16 cellular contexts compared by ENCODE assay signal in the genomic region with DNA sequence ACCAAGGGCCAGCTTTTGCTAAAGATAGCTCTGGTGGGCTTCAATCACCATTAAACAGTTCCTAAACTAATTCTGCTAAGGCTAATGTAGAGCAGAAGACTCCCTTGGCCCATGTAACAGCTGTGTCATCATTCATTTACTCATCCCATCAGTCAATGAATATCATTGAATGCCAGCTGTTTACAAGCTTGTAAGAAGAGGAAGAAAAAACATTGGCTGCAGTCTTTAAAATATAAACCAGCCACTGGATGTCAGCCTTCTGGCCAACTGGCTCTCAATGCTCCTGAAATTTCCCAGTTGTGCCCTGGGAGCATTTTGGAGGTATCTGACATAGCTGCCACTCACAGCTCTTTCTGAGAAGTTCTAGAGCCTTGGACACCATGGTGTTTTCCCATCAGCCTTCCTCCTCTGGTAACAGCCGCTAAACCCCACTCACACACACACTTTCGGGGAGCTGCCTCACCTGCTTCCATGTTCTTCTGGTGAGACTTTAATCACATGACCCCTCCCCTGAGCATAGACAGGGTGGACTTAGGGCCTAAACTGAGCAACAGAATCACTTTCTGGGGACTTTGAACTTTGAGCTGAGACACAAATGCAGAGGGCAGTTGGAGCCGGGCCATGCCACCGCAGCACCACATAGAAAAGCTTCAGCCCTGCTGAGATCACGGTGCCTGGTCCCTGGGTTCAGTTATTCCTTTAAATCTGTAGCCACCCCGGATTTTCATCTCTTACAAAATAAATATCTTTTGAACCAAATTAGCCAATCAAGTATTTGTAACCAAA. TPM values are rescaled to one million over a fixed set of nuclear protein-coding genes. Genes with fewer than 3 reads are reported as not detected.
DNase-seq lines count a peak whose midpoint lies in the region; ATAC-seq, FAIRE-seq and TF ChIP-seq lines count a peak whose summit lies in the region.
"Had no signal": no experiment of that assay in that cellular context is flagged by ENCODE, and none has a peak within 500 bp of the region (broad histone marks: within the 10 kb centered on the region; RNA-seq: fewer than 3 reads in every experiment).

No MANE protein-coding gene starts in this region.

- TF ChIP-seq RAD21 in K562 (CRISPR knock-in tag; conservative IDR thresholded peaks at IDR 0.05 in 1 of 2, IDR thresholded peaks at IDR 0.05 in 1 of 2) = 0 out of 4 replicates have a peak, but pooled peaks of 1 of the 2 experiments have one; percentile 6

- H3K36me3 ChIP-seq in K562 (ENCODE audit: control insufficient read depth, insufficient read depth, low read length) (no peaks in the 10 kb centered on the region), mesenchymal stem cell (ENCODE audit: control insufficient read depth in 1 of 2, insufficient read depth in 2 of 2, low read depth in 1 of 2, low read length in 2 of 2) (no peaks in the 10 kb centered on the region)
- H3K36me3 ChIP-seq: left lung had no signal

- POLR2A ChIA-PET in K562 (lab: Yijun Ruan, JAX) = no interaction called here

- ATAC-seq in K562 (no peak), HG03442 (IDR thresholded peaks at IDR 0.05; ENCODE audit: unreplicated experiment) (no peak), GM21447 (IDR thresholded peaks at IDR 0.05; ENCODE audit: unreplicated experiment) (no peak)
- ATAC-seq: activated naive CD4-positive, alpha-beta T cell treated with anti-CD3 and anti-CD28 coated beads, Interleukin-2, amount 50 U/mL, for 72 hours; left lung; right cardiac atrium; stimulated activated memory B cell treated with anti-CD40 and anti-IgM and Interleukin-4, amounts not matched to agents 10 μg/mL and 1 μg/mL and 100 μg/mL, for 72 hours had no signal

- no peak overlapping the region for H3K4me3 Mint-ChIP-seq in Calu3 (ENCODE audit: low read depth, unreplicated experiment)
- H3K4me3 Mint-ChIP-seq: activated B cell treated with CpG ODN at 0.5 μM for 24 hours; stimulated activated memory B cell treated with anti-CD40 and anti-IgM and Interleukin-4, amounts not matched to agents 10 μg/mL and 1 μg/mL and 100 μg/mL, for 72 hours had no signal

- no TSS peak for BruUV-seq in K562 (replicated peaks; lab: Mats Ljungman, UMichigan)
- BruUV-seq in Calu3 (replicated peaks; lab: Mats Ljungman, UMichigan) = no TSS peak

- H3K27ac Mint-ChIP-seq in Calu3 (ENCODE audit: unreplicated experiment) = no peak overlapping the region
- H3K27ac Mint-ChIP-seq: activated B cell treated with CpG ODN at 0.5 μM for 24 hours; activated naive CD4-positive, alpha-beta T cell treated with anti-CD3 and anti-CD28 coated beads, Interleukin-2, amount 50 U/mL, for 72 hours; stimulated activated memory B cell treated with anti-CD40 and anti-IgM and Interleukin-4, amounts not matched to agents 10 μg/mL and 1 μg/mL and 100 μg/mL, for 72 hours had no signal

- H3K4me2 ChIP-seq in K562 (ENCODE audit: insufficient read depth, low read length) (no peak overlapping the region), mesenchymal stem cell (ENCODE audit: low read length, poor library complexity, severe bottlenecking) (no peak overlapping the region)

- no peak overlapping the region for H2BK5ac ChIP-seq in mesenchymal stem cell (ENCODE audit: low read depth, low read length, poor library complexity, severe bottlenecking)

- H3K4ac ChIP-seq in mesenchymal stem cell (ENCODE audit: low read depth in 1 of 2, low read length in 2 of 2) = no peak overlapping the region

- H3K4me3 ChIP-seq in K562 (no peak overlapping the region), mesenchymal stem cell (ENCODE audit: insufficient read depth in 1 of 2, low read depth in 1 of 2, low read length in 2 of 2) (no peak overlapping the region)
- H3K4me3 ChIP-seq: left lung had no signal

- in situ Hi-C loops in K562 (cut with MboI) = no loop called here

- TF ChIP-seq CTCF in K562 (IDR thresholded peaks at IDR 0.05 in 2 of 3, conservative IDR thresholded peaks at IDR 0.05 in 1 of 3; ENCODE audit: insufficient read depth in 2 of 3, low read depth in 1 of 3, low read length in 3 of 3) (no peak), Calu3 (IDR thresholded peaks at IDR 0.05; ENCODE audit: unreplicated experiment) (no peak)

- no peak overlapping the region for H3K23ac ChIP-seq in mesenchymal stem cell (ENCODE audit: low read length in 2 of 2)

- FAIRE-seq in K562 (lab: Jason Lieb, UNC) = no peak

- WGBS in K562 (ENCODE audit: insufficient coverage, low coverage, missing lambda C conversion rate) = 0% methylated on average over 5 of the region's 6 CpGs
- WGBS in mesenchymal stem cell = 93% methylated on average over 6 of the region's 6 CpGs

- peaks cover 40% of the 10 kb centered on the region for H3K27me3 Mint-ChIP-seq in Calu3 (ENCODE audit: unreplicated experiment)

- DNase-seq in DMS 273 treated with DMSO at 0.1 percent for 48 hours (lab: John Stamatoyannopoulos, UW) = peak; percentile 67
- peak; percentile 36 for DNase-seq in M059J (ENCODE audit: low read depth)
- no peak for DNase-seq in K562 (ENCODE audit: extremely low read depth in 1 of 4, low spot score in 3 of 4)
- DNase-seq in mesenchymal stem cell = no peak
- no peak for DNase-seq in RPMI8226
- DNase-seq in Calu3 = no peak
- DNase-seq: activated B cell treated with CpG ODN at 0.5 μM for 24 hours; erythroblast; left lung; NCI-H1930; NK-92 treated with Interleukin-12 subunit alpha and Interleukin-12 subunit beta, amount 100 ng/mL, for 24 hours; right cardiac atrium had no signal

- CTCF ChIA-PET in K562 (lab: Yijun Ruan, JAX; ENCODE audit: low intra/inter-chr PET ratio) = no interaction called here
- CTCF ChIA-PET in Calu3 (lab: Charles Lee) = interaction anchor here (1.3 kb wide), 1 partner anchor 128 kb away, joined by 4 read pairs; no protein-coding TSS in a partner anchor

- no peak overlapping the region for H2BK15ac ChIP-seq in mesenchymal stem cell (ENCODE audit: low read depth, poor library complexity, severe bottlenecking)

- H4K8ac ChIP-seq in mesenchymal stem cell (ENCODE audit: low read length) = no peak overlapping the region

- H3K4me1 ChIP-seq in K562 (replicated peaks in 1 of 2; ENCODE audit: control insufficient read depth in 2 of 2, insufficient read depth in 2 of 2, low read length in 2 of 2) = no peaks in the 10 kb centered on the region
- peaks cover 4% of the 10 kb centered on the region for H3K4me1 ChIP-seq in mesenchymal stem cell (ENCODE audit: control insufficient read depth, insufficient read depth, low read depth, low read length)

- no peak for TF ChIP-seq EP300 in K562 (IDR thresholded peaks at IDR 0.05; ENCODE audit: low read length)

- no peak overlapping the region for H3K18ac ChIP-seq in mesenchymal stem cell (ENCODE audit: low read depth in 1 of 2, low read length in 2 of 2)

- no peaks in the 10 kb centered on the region for H3K9me1 ChIP-seq in K562 (ENCODE audit: control insufficient read depth, insufficient read depth, low read length)

- no peaks in the 10 kb centered on the region for H3K79me2 ChIP-seq in K562 (ENCODE audit: control insufficient read depth, insufficient read depth, low read length)

- no peak overlapping the region for H2BK120ac ChIP-seq in mesenchymal stem cell (ENCODE audit: low read depth, low read length)

- H4K91ac ChIP-seq in mesenchymal stem cell (ENCODE audit: low read length) = no peak overlapping the region

- H3K14ac ChIP-seq in mesenchymal stem cell (ENCODE audit: low read length in 2 of 2) = no peak overlapping the region

- H3K4me1 Mint-ChIP-seq in Calu3 (ENCODE audit: low read depth, unreplicated experiment) = peaks cover 8% of the 10 kb centered on the region

- H3K9me3 ChIP-seq in K562 (replicated peaks; ENCODE audit: control insufficient read depth, insufficient read depth, low read depth, low read length) (no peaks in the 10 kb centered on the region), mesenchymal stem cell (ENCODE audit: control insufficient read depth, low read length) (no peaks in the 10 kb centered on the region)
- H3K9me3 ChIP-seq: left lung had no signal

- no peak for TF ChIP-seq POLR2A in K562 (conservative IDR thresholded peaks at IDR 0.05)

- H4K20me1 ChIP-seq in K562 (replicated peaks; ENCODE audit: control insufficient read depth, insufficient read depth, low read length) = no peaks in the 10 kb centered on the region

- H3K27me3 ChIP-seq in K562 (ENCODE audit: control insufficient read depth in 2 of 2, insufficient read depth in 2 of 2, low read length in 2 of 2) = peaks cover 4 to 5% of the 10 kb centered on the region in 2 experiments; a peak in 3 of 5 replicates
- H3K27me3 ChIP-seq in mesenchymal stem cell (ENCODE audit: control insufficient read depth in 1 of 2, insufficient read depth in 1 of 2, low read length in 2 of 2) = no peaks in the 10 kb centered on the region

- no peaks in the 10 kb centered on the region for H3K9me3 Mint-ChIP-seq in Calu3 (ENCODE audit: low read depth, unreplicated experiment)
- H3K9me3 Mint-ChIP-seq: activated B cell treated with CpG ODN at 0.5 μM for 24 hours; activated naive CD4-positive, alpha-beta T cell treated with anti-CD3 and anti-CD28 coated beads, Interleukin-2, amount 50 U/mL, for 72 hours; stimulated activated memory B cell treated with anti-CD40 and anti-IgM and Interleukin-4, amounts not matched to agents 10 μg/mL and 1 μg/mL and 100 μg/mL, for 72 hours had no signal

- H2AK5ac ChIP-seq in mesenchymal stem cell (ENCODE audit: low read length, severe bottlenecking) = peak overlapping the region; percentile 19

- H3K27ac ChIP-seq in K562 (ENCODE audit: extremely low read depth, low read depth, low read length) (no peak overlapping the region), mesenchymal stem cell (ENCODE audit: low read length, poor library complexity, severe bottlenecking) (no peak overlapping the region)
- H3K27ac ChIP-seq: left lung had no signal

- H3K79me1 ChIP-seq in mesenchymal stem cell (replicated peaks; ENCODE audit: low read length, poor library complexity, severe bottlenecking) = no peaks in the 10 kb centered on the region

- peaks cover 8% of the 10 kb centered on the region for H3K36me3 Mint-ChIP-seq in Calu3 (ENCODE audit: insufficient read depth, unreplicated experiment)
- H3K36me3 Mint-ChIP-seq: stimulated activated memory B cell treated with anti-CD40 and anti-IgM and Interleukin-4, amounts not matched to agents 10 μg/mL and 1 μg/mL and 100 μg/mL, for 72 hours had no signal

- no peak overlapping the region for H2AFZ ChIP-seq in K562 (ENCODE audit: low read depth, low read length)
- H2AFZ ChIP-seq in mesenchymal stem cell (ENCODE audit: low read depth, low read length) = no peak overlapping the region

- intact Hi-C loops in K562 (cut with micrococcal nuclease) = no loop called here
- intact Hi-C loops in Calu3 (cut with micrococcal nuclease; ENCODE audit: unreplicated experiment) = no loop called here

- H2BK12ac ChIP-seq in mesenchymal stem cell (ENCODE audit: low read length in 2 of 2) = peak overlapping the region in 1 of 2 experiments; percentile 14

- no peak overlapping the region for H3K9ac ChIP-seq in K562 (ENCODE audit: insufficient read depth in 1 of 2, low read depth in 2 of 2, low read length in 2 of 2)
- no peak overlapping the region for H3K9ac ChIP-seq in mesenchymal stem cell (ENCODE audit: low read length)

RNA-seq across cellular contexts. Expression of gene MAP3K9, which starts 18.2 kb away (rescaled TPM):
- total RNA-seq in M059J (2014; rRNA removed; shearing (Covaris generic)) = 3.1 and 5.8 TPM in 2 replicates
- 0.72 and 0.86 TPM in 2 replicates for total RNA-seq in K562 (2011; cell fraction: chromatin; rRNA removed; ENCODE audit: low replicate concordance)
- 0.50 and 0.53 TPM in 2 replicates for total RNA-seq in K562 (2011; cell fraction: nucleolus; rRNA removed)
- 0.66 and 2.0 TPM in 2 replicates for total RNA-seq in K562 (2011; cell fraction: nucleoplasm; rRNA removed)
- total RNA-seq in K562 (2014; rRNA removed) (0.36 and 0.65 TPM in 2 replicates), K562 (2014; rRNA removed; fragmentation: Illumina TruSeq; extraction: Trizol) (0.32 and 0.47 TPM in 2 replicates), K562 (2015; rRNA removed; fragmentation: Illumina TruSeq; extraction: Trizol) (0.43 and 0.45 TPM in 2 replicates), K562 (2021) (0.58 and 0.60 TPM in 2 replicates), Calu3 (2022) (23.3 and 24.3 TPM in 2 replicates)
- polyA plus RNA-seq in K562 (2011; rRNA removed) (0.18 and 0.39 TPM in 2 replicates), K562 (2014; fragmentation: Illumina TruSeq; extraction: Trizol) (0.43 and 0.48 TPM in 2 replicates), K562 (2014; fragmentation: Nextera tagmentation; extraction: Ambion mirVana) (under 1 TPM; 0.03 to 0.06 TPM), K562 (2014; rRNA removed) (0.17 and 0.40 TPM in 2 replicates)
- polyA plus RNA-seq in K562 (2011; cell fraction: cytosol; rRNA removed) = 0.27 and 0.28 TPM in 2 replicates
- 0.61 and 0.79 TPM in 2 replicates for polyA plus RNA-seq in K562 (2011; cell fraction: nucleus; rRNA removed)
- polyA plus RNA-seq in K562 (2012) = 0.44 and 0.52 TPM in 2 replicates
- polyA minus RNA-seq in K562 (2011; rRNA and poly(A)+ RNA removed) = 0.21 and 0.51 TPM in 2 replicates
- polyA minus RNA-seq in K562 (2011; cell fraction: cytosol; rRNA and poly(A)+ RNA removed) = 0.10 and 0.36 TPM in 2 replicates
- 0.40 and 1.00 TPM in 2 replicates for polyA minus RNA-seq in K562 (2011; cell fraction: nucleus; rRNA and poly(A)+ RNA removed)
- polyA plus RNA-seq in mesenchymal stem cell (2013, experiment 1 of 2) = 0.41 TPM
- polyA plus RNA-seq in mesenchymal stem cell (2013, experiment 2 of 2) = 0.45 TPM

Comparison
In these comparisons a context has a peak if more than half of its experiments do, and no peak if none do; other contexts are left out.
1. DNase-seq: peak in DMS 273 treated with DMSO at 0.1 percent for 48 hours (single experiment) and M059J (single experiment); none in K562 (0 of 4), mesenchymal stem cell (single experiment), RPMI8226 (single experiment) and Calu3 (single experiment).